Comparison of ENCODE assay signal across 8 cellular contexts in genomic region chr1:157090196-157090647, GRCh38. TPM values are rescaled to one million over a fixed set of nuclear protein-coding genes. Genes with fewer than 3 reads are reported as not detected.
DNase-seq lines count a peak whose midpoint lies in the region; ATAC-seq, FAIRE-seq and TF ChIP-seq lines count a peak whose summit lies in the region.

No MANE protein-coding gene starts in this region.

- H2AFZ ChIP-seq in GM23248: peak overlapping the region; percentile 74
- no peak overlapping the region for H2AFZ ChIP-seq in keratinocyte (ENCODE audit: control insufficient read depth, low read length)

- H3K36me3 ChIP-seq in GM23248 (ENCODE audit: low read depth) (no peaks in the 10 kb centered on the region), bronchial epithelial cell (ENCODE audit: control insufficient read depth, insufficient read depth, low read length) (no peaks in the 10 kb centered on the region), keratinocyte (ENCODE audit: control insufficient read depth in 2 of 2, extremely low read depth in 1 of 2, insufficient read depth in 2 of 2, low read length in 2 of 2) (no peaks in the 10 kb centered on the region)

- no peaks in the 10 kb centered on the region for H3K9me3 ChIP-seq in GM23248 (ENCODE audit: low read depth)
- no peaks in the 10 kb centered on the region for H3K9me3 ChIP-seq in keratinocyte (ENCODE audit: control insufficient read depth, low read depth, low read length)

- H4K20me1 ChIP-seq in GM23248 (ENCODE audit: insufficient read depth) (no peaks in the 10 kb centered on the region), keratinocyte (ENCODE audit: control insufficient read depth, extremely low read depth, insufficient read depth, low read length) (no peaks in the 10 kb centered on the region)

- H3K4me2 ChIP-seq in GM23248 (ENCODE audit: unreplicated experiment) (peak overlapping the region; percentile 85), keratinocyte (ENCODE audit: control insufficient read depth, extremely low read depth, insufficient read depth, low read depth, low read length) (no peak overlapping the region)

- no peaks in the 10 kb centered on the region for H3K9me2 ChIP-seq in GM23248 (ENCODE audit: insufficient read depth)

- TF ChIP-seq CTCF in AG09319 (IDR thresholded peaks at IDR 0.05; ENCODE audit: low read depth, low read length) (peak; percentile 97), bronchial epithelial cell (IDR thresholded peaks at IDR 0.05; ENCODE audit: insufficient read depth, low read length, severe bottlenecking) (peak; percentile 95), keratinocyte (optimal IDR thresholded peaks at IDR 0.05 in 1 of 3, IDR thresholded peaks at IDR 0.05 in 1 of 3, conservative IDR thresholded peaks at IDR 0.05 in 1 of 3; ENCODE audit: extremely low read depth in 1 of 3, insufficient read depth in 2 of 3, low read length in 3 of 3) (peak; percentile 88 to 94 (median 92))

- ATAC-seq in GM19397 (IDR thresholded peaks at IDR 0.05; ENCODE audit: unreplicated experiment): no peak

- H3F3A ChIP-seq in GM23248 (ENCODE audit: insufficient read depth): 0 out of 2 replicates have a peak, but pooled peaks cover 8% of the 10 kb centered on the region

- H3K27me3 ChIP-seq in GM23248 (replicated peaks; ENCODE audit: insufficient read depth): no peaks in the 10 kb centered on the region
- H3K27me3 ChIP-seq in bronchial epithelial cell (ENCODE audit: control insufficient read depth, insufficient read depth, low read length): peaks cover 1% of the 10 kb centered on the region
- no peaks in the 10 kb centered on the region for H3K27me3 ChIP-seq in keratinocyte (ENCODE audit: control insufficient read depth, extremely low read depth, insufficient read depth, low read length)

- DNase-seq in AG09319 (ENCODE audit: extremely low read depth, low read depth) (peak; percentile 79), GM23248 (peak; percentile 92), NCI-H2227 treated with DMSO at 0.1 percent for 48 hours (lab: John Stamatoyannopoulos, UW) (peak; percentile 55), bronchial epithelial cell (ENCODE audit: low read depth) (peak; percentile 64), keratinocyte (ENCODE audit: low read depth, low spot score) (peak; percentile 30)
- peak; percentile 76 for DNase-seq in activated CD4-positive, CD25-positive, alpha-beta regulatory T cell treated with anti-CD3 and anti-CD28 coated beads, Interleukin-2, amount 50 U/mL, for 16 hours (ENCODE audit: low read depth, low spot score)
- DNase-seq in stimulated activated CD4-positive, alpha-beta T cell treated with anti-CD3 and anti-CD28 coated beads, Interleukin-15, amount 100 ng/mL, for 48 hours (ENCODE audit: low read depth in 2 of 2): peak; percentile 77 to 86

- WGBS in GM23248 (ENCODE audit: low coverage in 1 of 2, low lambda C conversion rate in 2 of 2, missing lambda C conversion rate in 2 of 2), 2 experiments: 1 to 2% methylated on average over 10 of the region's 10 CpGs

- FAIRE-seq in bronchial epithelial cell (lab: Jason Lieb, UNC) (peak; percentile 77), keratinocyte (lab: Jason Lieb, UNC) (peak; percentile 90)

- H3K9ac ChIP-seq in GM23248 (0 out of 2 replicates have a peak overlapping the region, but pooled peaks have one; percentile 16), keratinocyte (ENCODE audit: control insufficient read depth, extremely low read depth, insufficient read depth, low read length) (no peak overlapping the region)

- no peaks in the 10 kb centered on the region for H3K79me2 ChIP-seq in GM23248 (ENCODE audit: insufficient read depth)
- no peaks in the 10 kb centered on the region for H3K79me2 ChIP-seq in keratinocyte (ENCODE audit: control insufficient read depth, insufficient read depth, low read length)

- H3K9me1 ChIP-seq in keratinocyte (ENCODE audit: control insufficient read depth, extremely low read depth, insufficient read depth, low read length): no peaks in the 10 kb centered on the region

- peak overlapping the region; percentile 50 for H3K4me3 ChIP-seq in GM23248
- no peak overlapping the region for H3K4me3 ChIP-seq in bronchial epithelial cell (ENCODE audit: low read depth, low read length)
- no peak overlapping the region for H3K4me3 ChIP-seq in keratinocyte (ENCODE audit: control insufficient read depth in 2 of 3, extremely low read depth in 1 of 3, insufficient read depth in 2 of 3, low read depth in 1 of 3, low read length in 3 of 3)

- in situ Hi-C loops in GM23248 (cut with MboI): loop anchor here (10.0 kb wide), 1 partner anchor 65 kb away; no protein-coding TSS in a partner anchor

- H3K4me1 ChIP-seq in GM23248 (ENCODE audit: insufficient read depth): peaks cover 8% of the 10 kb centered on the region
- H3K4me1 ChIP-seq in keratinocyte (ENCODE audit: control insufficient read depth, extremely low read depth, insufficient read depth, low read length): peaks cover 3% of the 10 kb centered on the region

- H3K27ac ChIP-seq in GM23248 (0 out of 2 replicates have a peak overlapping the region, but pooled peaks have one; percentile 14), keratinocyte (ENCODE audit: control insufficient read depth, insufficient read depth, low read length) (no peak overlapping the region)

- dilution Hi-C loops in keratinocyte (cut with MboI; ENCODE audit: extremely low pct_ligation_motif_present, low sequenced_read_pairs): no loop called here

RNA-seq across cellular contexts. Expression of gene ETV3L, which starts 9.4 kb away (rescaled TPM):
- total RNA-seq in GM23248 (2014; rRNA removed; shearing (Covaris generic)): not detected in 2 replicates
- polyA plus RNA-seq in GM23248 (2016; fragmentation: Nextera tagmentation; extraction: Ambion mirVana): not detected in 2 replicates
- total RNA-seq in bronchial epithelial cell: not detected in 2 replicates
- polyA plus RNA-seq in keratinocyte: not detected in 3 replicates
- not detected for polyA plus RNA-seq in keratinocyte (2011; ENCODE audit: low read depth)
- polyA plus RNA-seq in keratinocyte (2011; cell fraction: cytosol; rRNA removed): not detected in 2 replicates
- polyA plus RNA-seq in keratinocyte (2011; cell fraction: nucleus; rRNA removed): not detected in 2 replicates
- not detected in 2 replicates for polyA plus RNA-seq in keratinocyte (2012; ENCODE audit: low replicate concordance)
- polyA minus RNA-seq in keratinocyte: not detected in 3 replicates
- polyA minus RNA-seq in keratinocyte (2011; cell fraction: cytosol; rRNA and poly(A)+ RNA removed): not detected
- polyA minus RNA-seq in keratinocyte (2011; cell fraction: nucleus; rRNA and poly(A)+ RNA removed): not detected in 2 replicates

RNA-seq across cellular contexts. Expression of gene ARHGEF11, which starts 44.7 kb away (rescaled TPM):
- 23.0 and 26.6 TPM in 2 replicates for total RNA-seq in GM23248 (2014; rRNA removed; shearing (Covaris generic))
- polyA plus RNA-seq in GM23248 (2016; fragmentation: Nextera tagmentation; extraction: Ambion mirVana) (11.0 and 13.3 TPM in 2 replicates), keratinocyte (7.8 to 13.0 TPM (median 8.0 TPM) in 3 replicates)
- total RNA-seq in bronchial epithelial cell: 12.4 and 22.3 TPM in 2 replicates
- polyA plus RNA-seq in keratinocyte (2011; ENCODE audit: low read depth): 4.1 TPM
- 6.2 and 6.9 TPM in 2 replicates for polyA plus RNA-seq in keratinocyte (2011; cell fraction: cytosol; rRNA removed)
- polyA plus RNA-seq in keratinocyte (2011; cell fraction: nucleus; rRNA removed): 19.2 and 24.4 TPM in 2 replicates
- 4.9 and 10.4 TPM in 2 replicates for polyA plus RNA-seq in keratinocyte (2012; ENCODE audit: low replicate concordance)
- 15.5 to 28.8 TPM (median 15.6 TPM) in 3 replicates for polyA minus RNA-seq in keratinocyte
- 15.5 TPM for polyA minus RNA-seq in keratinocyte (2011; cell fraction: cytosol; rRNA and poly(A)+ RNA removed)
- polyA minus RNA-seq in keratinocyte (2011; cell fraction: nucleus; rRNA and poly(A)+ RNA removed): 17.9 and 26.5 TPM in 2 replicates

RNA-seq across cellular contexts. Expression of gene ETV3, which starts 48.0 kb away (rescaled TPM):
- total RNA-seq in GM23248 (2014; rRNA removed; shearing (Covaris generic)): 10.6 and 21.4 TPM in 2 replicates
- polyA plus RNA-seq in GM23248 (2016; fragmentation: Nextera tagmentation; extraction: Ambion mirVana): 4.8 and 5.2 TPM in 2 replicates
- 17.1 and 17.9 TPM in 2 replicates for total RNA-seq in bronchial epithelial cell
- 16.7 to 22.3 TPM (median 21.2 TPM) in 3 replicates for polyA plus RNA-seq in keratinocyte
- 16.0 TPM for polyA plus RNA-seq in keratinocyte (2011; ENCODE audit: low read depth)
- polyA plus RNA-seq in keratinocyte (2011; cell fraction: cytosol; rRNA removed): 11.0 and 14.0 TPM in 2 replicates
- polyA plus RNA-seq in keratinocyte (2011; cell fraction: nucleus; rRNA removed): 34.6 and 39.9 TPM in 2 replicates
- 20.3 and 25.8 TPM in 2 replicates for polyA plus RNA-seq in keratinocyte (2012; ENCODE audit: low replicate concordance)
- polyA minus RNA-seq in keratinocyte: 23.1 to 53.1 TPM (median 42.1 TPM) in 3 replicates
- 25.3 TPM for polyA minus RNA-seq in keratinocyte (2011; cell fraction: cytosol; rRNA and poly(A)+ RNA removed)
- 31.2 and 45.8 TPM in 2 replicates for polyA minus RNA-seq in keratinocyte (2011; cell fraction: nucleus; rRNA and poly(A)+ RNA removed)

Comparison
In these comparisons a context has a peak if more than half of its experiments do, and no peak if none do; other contexts are left out.
1. DNase-seq: peak in every context shown above with its lines; median percentile 92 in GM23248; 82 in stimulated activated CD4-positive, alpha-beta T cell treated with anti-CD3 and anti-CD28 coated beads, Interleukin-15, amount 100 ng/mL, for 48 hours; 79 in AG09319; 76 in activated CD4-positive, CD25-positive, alpha-beta regulatory T cell treated with anti-CD3 and anti-CD28 coated beads, Interleukin-2, amount 50 U/mL, for 16 hours; 64 in bronchial epithelial cell; 55 in NCI-H2227 treated with DMSO at 0.1 percent for 48 hours; 30 in keratinocyte.